Comparison of ENCODE assay signal across 8 cellular contexts in the genomic region with DNA sequence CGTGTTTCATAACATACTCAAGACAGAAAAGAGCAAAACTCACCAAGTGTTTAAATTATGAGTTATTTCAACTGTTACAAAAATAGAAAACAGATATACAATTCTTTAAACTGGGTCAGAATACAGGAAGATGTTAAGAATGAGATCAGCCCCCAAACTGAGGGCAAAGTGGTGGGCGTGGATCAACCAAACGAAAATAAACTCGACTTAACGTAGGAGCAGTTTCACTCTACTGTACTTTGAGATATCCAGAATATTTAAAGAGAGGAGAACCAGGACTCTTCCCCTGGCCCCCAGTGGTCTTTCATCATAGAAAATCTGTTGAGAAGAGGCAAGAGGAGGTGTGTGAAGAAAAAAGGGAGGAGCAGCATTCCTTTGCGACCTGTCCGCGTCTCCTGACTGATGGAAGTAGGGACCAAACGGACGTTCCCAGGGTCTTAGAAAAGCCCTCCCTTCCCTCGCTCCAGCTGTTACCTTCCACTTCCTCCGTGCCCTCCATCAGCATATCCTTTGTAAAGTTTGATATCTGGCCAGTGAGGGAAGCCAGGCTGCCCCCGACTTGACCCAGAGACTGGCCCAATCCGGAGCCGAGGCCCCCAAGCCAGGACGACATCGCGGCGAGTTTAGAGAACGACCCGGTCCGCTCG. TPM values are rescaled to one million over a fixed set of nuclear protein-coding genes. Genes with fewer than 3 reads are reported as not detected.
A peak's percentile ranks its signal among the peaks of the same experiment; 100 is the strongest.
DNase-seq lines count a peak whose midpoint lies in the region; ATAC-seq lines count a peak whose summit lies in the region.

No MANE protein-coding gene starts in this region.

- H3K9me3 Mint-ChIP-seq in central memory CD8-positive, alpha-beta T cell, result no peaks in the 10 kb centered on the region

- no peaks in the 10 kb centered on the region for H3K27me3 Mint-ChIP-seq in central memory CD8-positive, alpha-beta T cell

- peaks cover 47% of the 10 kb centered on the region for H3K4me1 Mint-ChIP-seq in central memory CD8-positive, alpha-beta T cell

- in situ Hi-C loops in KBM-7 (cut with MboI; ENCODE audit: low pct_unique_long_range_greater_than_20kb, low sequenced_read_pairs), result no loop called here

- DNase-seq in Daoy (ENCODE audit: low read depth), result peak; percentile 90
- DNase-seq in KBM-7, result peak; percentile 64
- DNase-seq in SHP77 treated with DMSO at 0.1 percent for 48 hours (lab: John Stamatoyannopoulos, UW), result peak; percentile 25
- no peak for DNase-seq in central memory CD8-positive, alpha-beta T cell (ENCODE audit: low spot score in 2 of 2)
- peak in 1 of 2 donors; percentile 46 for DNase-seq in left colon
- DNase-seq in stimulated activated CD8-positive, alpha-beta memory T cell treated with anti-CD3 and anti-CD28 coated beads, Interleukin-4, amount 100 ng/mL, for 24 hours (ENCODE audit: low read depth), result peak; percentile 30
- DNase-seq in NCI-H187 (lab: John Stamatoyannopoulos, UW), result no peak

- intact Hi-C loops in left colon (cut with DNase I, micrococcal nuclease), result no loop called here

- ATAC-seq in GM21619 (IDR thresholded peaks at IDR 0.05; ENCODE audit: unreplicated experiment) (peak; percentile 9), left colon (peak; percentile 38)
- no peak for ATAC-seq in central memory CD8-positive, alpha-beta T cell (replicated peaks; ENCODE audit: extremely low read depth, poor library complexity, severe bottlenecking)

- peaks cover 13% of the 10 kb centered on the region for H3K36me3 Mint-ChIP-seq in central memory CD8-positive, alpha-beta T cell (ENCODE audit: insufficient read depth)

- H3K27ac Mint-ChIP-seq in central memory CD8-positive, alpha-beta T cell (ENCODE audit: low read depth), result peak overlapping the region; percentile 99

- H3K4me3 Mint-ChIP-seq in central memory CD8-positive, alpha-beta T cell, result peak overlapping the region; percentile 94

RNA-seq across cellular contexts. Expression of a gene that starts 0.7 kb away (rescaled TPM):
- 23.2 and 23.6 TPM in 2 replicates for total RNA-seq in Daoy (2014; rRNA removed; shearing (Covaris generic))
- total RNA-seq in left colon, result 10 to 100 TPM; 56.3 to 69.5 TPM

Comparison
In these comparisons a context has a peak if more than half of its experiments do, and no peak if none do; other contexts are left out.
1. DNase-seq: peak in Daoy (single experiment), KBM-7 (single experiment), SHP77 treated with DMSO at 0.1 percent for 48 hours (single experiment) and stimulated activated CD8-positive, alpha-beta memory T cell treated with anti-CD3 and anti-CD28 coated beads, Interleukin-4, amount 100 ng/mL, for 24 hours (single experiment); none in central memory CD8-positive, alpha-beta T cell (0 of 2) and NCI-H187 (0 of 2).